Comparison of ENCODE assay signal across 12 cellular contexts in the genomic region with DNA sequence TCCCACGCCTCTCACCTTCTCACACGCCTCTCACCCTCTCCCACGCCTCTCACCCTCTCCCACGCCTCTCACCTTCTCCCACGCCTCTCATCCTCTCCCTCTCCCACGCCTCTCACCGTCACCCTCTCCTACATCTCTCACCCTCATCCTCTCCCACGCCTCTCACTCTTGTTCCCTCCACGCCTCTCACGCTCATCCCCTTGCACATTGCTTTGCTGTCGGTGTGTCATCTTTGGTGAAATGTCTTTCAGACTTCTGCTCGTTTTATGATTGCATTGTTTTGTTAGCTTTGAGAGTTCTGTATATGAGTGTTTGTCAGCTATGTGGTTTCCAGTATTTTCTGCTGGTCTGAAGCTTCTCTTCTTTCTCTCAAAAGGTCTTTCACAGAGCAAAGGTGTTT.
A peak's percentile ranks its signal among the peaks of the same experiment; 100 is the strongest.
DNase-seq lines count a peak whose midpoint lies in the region; ATAC-seq and TF ChIP-seq lines count a peak whose summit lies in the region.
"Had no signal": no experiment of that assay in that cellular context is flagged by ENCODE, and none has a peak within 500 bp of the region (broad histone marks: within the 10 kb centered on the region; RNA-seq: fewer than 3 reads in every experiment).

No MANE protein-coding gene starts in this region.

- no peaks in the 10 kb centered on the region for H3K27me3 Mint-ChIP-seq in CD4-positive, alpha-beta T cell
- H3K27me3 Mint-ChIP-seq in activated CD4-positive, alpha-beta T cell treated with anti-CD3 and anti-CD28 coated beads for 36 hours, result no peaks in the 10 kb centered on the region
- peaks cover 8% of the 10 kb centered on the region for H3K27me3 Mint-ChIP-seq in neural progenitor cell (ENCODE audit: insufficient read depth, low read depth)

- H3K9ac ChIP-seq in neural progenitor cell, result no peak overlapping the region
- no peak overlapping the region for H3K9ac ChIP-seq in SK-N-SH

- TF ChIP-seq CTCF in CD4-positive, alpha-beta T cell (IDR thresholded peaks at IDR 0.05), result no peak
- TF ChIP-seq CTCF in neural progenitor cell (IDR thresholded peaks at IDR 0.05) (no peak), SK-N-SH (IDR thresholded peaks at IDR 0.05) (no peak)

- TF ChIP-seq EP300 in SK-N-SH (IDR thresholded peaks at IDR 0.05; ENCODE audit: borderline replicate concordance in 1 of 2, low read depth in 1 of 2, low read length in 1 of 2), result no peak

- peaks cover 84% of the 10 kb centered on the region for H3K36me3 Mint-ChIP-seq in CD4-positive, alpha-beta T cell (ENCODE audit: low read depth)
- peaks cover 79% of the 10 kb centered on the region for H3K36me3 Mint-ChIP-seq in activated CD4-positive, alpha-beta T cell treated with anti-CD3 and anti-CD28 coated beads for 36 hours (ENCODE audit: low read depth)
- H3K36me3 Mint-ChIP-seq in neural progenitor cell, result peaks cover 46% of the 10 kb centered on the region

- CTCF ChIA-PET in CD4-positive, alpha-beta T cell (lab: Charles Lee), result no interaction called here
- CTCF ChIA-PET in activated CD4-positive, alpha-beta T cell treated with anti-CD3 and anti-CD28 coated beads for 36 hours (lab: Charles Lee), result interaction anchor here (0.6 to 1.4 kb wide), 5 partner anchors 21 to 118 kb away, joined by 3 to 7 read pairs (median 3); no protein-coding TSS in a partner anchor
- CTCF ChIA-PET in SK-N-SH (lab: Yijun Ruan, JAX), result no interaction called here

- peaks cover 7% of the 10 kb centered on the region for H3K9me3 ChIP-seq in CD4-positive, alpha-beta T cell (ENCODE audit: control insufficient read depth, low read length)
- H3K9me3 ChIP-seq in neural progenitor cell (ENCODE audit: low read depth) (no peaks in the 10 kb centered on the region), SK-N-SH (no peaks in the 10 kb centered on the region)

- peak overlapping the region; percentile 93 for H3K27ac Mint-ChIP-seq in CD4-positive, alpha-beta T cell
- H3K27ac Mint-ChIP-seq in activated CD4-positive, alpha-beta T cell treated with anti-CD3 and anti-CD28 coated beads for 36 hours, result peak overlapping the region; percentile 98
- H3K27ac Mint-ChIP-seq in neural progenitor cell, result peak overlapping the region; percentile 10

- H2AFZ ChIP-seq in neural progenitor cell (replicated peaks) (no peak overlapping the region), SK-N-SH (ENCODE audit: low read depth) (no peak overlapping the region)

- peak in 2 of 10 experiments; percentile 11 to 21 for DNase-seq in CD4-positive, alpha-beta T cell
- peak; percentile 70 for DNase-seq in activated CD4-positive, alpha-beta T cell treated with anti-CD3 and anti-CD28 coated beads for 36 hours
- DNase-seq in amniotic epithelial cell (ENCODE audit: low read depth) (peak; percentile 61), neural progenitor cell (ENCODE audit: low spot score) (no peak), SK-N-SH (no peak), NCI-H524 treated with DMSO at 0.1 percent for 48 hours (lab: John Stamatoyannopoulos, UW) (no peak), inferior parietal cortex (ENCODE audit: extremely low spot score) (no peak), sciatic nerve (ENCODE audit: low spot score) (no peak)
- DNase-seq: midbrain; NCI-H1694 treated with DMSO at 0.1 percent for 48 hours; NK-92 treated with Interleukin-12 subunit alpha and Interleukin-12 subunit beta, amount 100 ng/mL, for 24 hours; right cardiac atrium had no signal

- intact Hi-C loops in CD4-positive, alpha-beta T cell (cut with DNase I, micrococcal nuclease), result no loop called here
- intact Hi-C loops in activated CD4-positive, alpha-beta T cell treated with anti-CD3 and anti-CD28 coated beads for 36 hours (cut with DNase I, micrococcal nuclease), result no loop called here
- intact Hi-C loops in sciatic nerve (cut with DNase I), result no loop called here

- H3K27me3 ChIP-seq in CD4-positive, alpha-beta T cell (ENCODE audit: control insufficient read depth, insufficient read depth, low read length), result no peaks in the 10 kb centered on the region
- no peaks in the 10 kb centered on the region for H3K27me3 ChIP-seq in neural progenitor cell
- H3K27me3 ChIP-seq in SK-N-SH (ENCODE audit: insufficient read depth), result no peaks in the 10 kb centered on the region

- peaks cover 3% of the 10 kb centered on the region for H3K9me3 Mint-ChIP-seq in CD4-positive, alpha-beta T cell
- peaks cover 20% of the 10 kb centered on the region for H3K9me3 Mint-ChIP-seq in activated CD4-positive, alpha-beta T cell treated with anti-CD3 and anti-CD28 coated beads for 36 hours (ENCODE audit: low read depth)
- H3K9me3 Mint-ChIP-seq in neural progenitor cell, result peaks cover 19% of the 10 kb centered on the region

- H4K20me1 ChIP-seq in neural progenitor cell (ENCODE audit: low read depth), result peaks cover 4% of the 10 kb centered on the region
- H4K20me1 ChIP-seq in SK-N-SH (ENCODE audit: insufficient read depth), result peaks cover 19% of the 10 kb centered on the region

- ATAC-seq in CD4-positive, alpha-beta T cell (ENCODE audit: poor library complexity), result peak; percentile 24
- ATAC-seq in activated CD4-positive, alpha-beta T cell treated with anti-CD3 and anti-CD28 coated beads for 36 hours, result peak; percentile 81
- no peak for ATAC-seq in sciatic nerve
- ATAC-seq: right cardiac atrium had no signal

- H3F3A ChIP-seq in neural progenitor cell (ENCODE audit: low read depth) (peaks cover 25% of the 10 kb centered on the region), SK-N-SH (replicated peaks; ENCODE audit: insufficient read depth) (peaks cover 8% of the 10 kb centered on the region)

- H3K4me1 Mint-ChIP-seq in CD4-positive, alpha-beta T cell (ENCODE audit: low read depth), result peaks cover 47% of the 10 kb centered on the region
- H3K4me1 Mint-ChIP-seq in activated CD4-positive, alpha-beta T cell treated with anti-CD3 and anti-CD28 coated beads for 36 hours, result peaks cover 39% of the 10 kb centered on the region
- peaks cover 4% of the 10 kb centered on the region for H3K4me1 Mint-ChIP-seq in neural progenitor cell

- H3K36me3 ChIP-seq in neural progenitor cell (no peaks in the 10 kb centered on the region), SK-N-SH (replicated peaks in 1 of 2; ENCODE audit: control insufficient read depth in 1 of 2, insufficient read depth in 2 of 2, low read length in 1 of 2) (peaks cover 0 to 9% of the 10 kb centered on the region in 2 experiments)

- 97% methylated on average over 12 of the region's 12 CpGs for WGBS in SK-N-SH (ENCODE audit: low lambda C conversion rate)

- H3K4me2 ChIP-seq in neural progenitor cell (no peak overlapping the region), SK-N-SH (no peak overlapping the region)

- no peak for TF ChIP-seq RAD21 in SK-N-SH (IDR thresholded peaks at IDR 0.05; ENCODE audit: low read length)

- H3K4me3 ChIP-seq in neural progenitor cell (no peak overlapping the region), SK-N-SH (ENCODE audit: low read depth in 2 of 2, low read length in 1 of 2) (no peak overlapping the region)

- POLR2A ChIA-PET in CD4-positive, alpha-beta T cell (lab: Charles Lee), result interaction anchor here (0.7 kb wide), 1 partner anchor 91 kb away, joined by 3 read pairs; no protein-coding TSS in a partner anchor
- POLR2A ChIA-PET in activated CD4-positive, alpha-beta T cell treated with anti-CD3 and anti-CD28 coated beads for 36 hours (lab: Charles Lee), result interaction anchor here (0.6 kb wide), 4 partner anchors 39 to 1188 kb away, joined by 3 to 6 read pairs (median 3); no protein-coding TSS in a partner anchor
- POLR2A ChIA-PET in SK-N-SH (lab: Yijun Ruan, JAX), result no interaction called here

- peak overlapping the region; percentile 35 for H3K4me3 Mint-ChIP-seq in CD4-positive, alpha-beta T cell
- peak overlapping the region; percentile 48 for H3K4me3 Mint-ChIP-seq in activated CD4-positive, alpha-beta T cell treated with anti-CD3 and anti-CD28 coated beads for 36 hours
- H3K4me3 Mint-ChIP-seq in neural progenitor cell, result peak overlapping the region; percentile 6

- H3K27ac ChIP-seq in CD4-positive, alpha-beta T cell (ENCODE audit: low read depth, low read length), result no peak overlapping the region
- no peak overlapping the region for H3K27ac ChIP-seq in neural progenitor cell
- no peak overlapping the region for H3K27ac ChIP-seq in SK-N-SH (ENCODE audit: low read depth in 2 of 2, low read length in 1 of 2)

- H3K9me2 ChIP-seq in SK-N-SH, result no peaks in the 10 kb centered on the region

- H3K79me2 ChIP-seq in neural progenitor cell (ENCODE audit: low read depth) (peaks cover 46% of the 10 kb centered on the region), SK-N-SH (ENCODE audit: insufficient read depth) (peaks cover 44% of the 10 kb centered on the region)

- H3K4me1 ChIP-seq in neural progenitor cell (peaks cover 13% of the 10 kb centered on the region), SK-N-SH (ENCODE audit: control insufficient read depth in 1 of 2, insufficient read depth in 2 of 2, low read depth in 1 of 2, low read length in 1 of 2) (no peaks in the 10 kb centered on the region)

TF ChIP-seq in SK-N-SH, 30 proteins besides CTCF, POLR2A, EP300 and RAD21:
- no peak for TF ChIP-seq JUND (IDR thresholded peaks at IDR 0.05)
- TF ChIP-seq RXRA (IDR thresholded peaks at IDR 0.05; ENCODE audit: borderline replicate concordance, low read depth), result no peak
- TF ChIP-seq RFX5 (IDR thresholded peaks at IDR 0.05; ENCODE audit: low read length), result no peak
- TF ChIP-seq USF1 (IDR thresholded peaks at IDR 0.05; ENCODE audit: borderline replicate concordance, low read depth), result no peak
- TF ChIP-seq TAF1 (IDR thresholded peaks at IDR 0.05; ENCODE audit: borderline replicate concordance, low read depth, low read length), result no peak
- no peak for TF ChIP-seq FOXM1 (IDR thresholded peaks at IDR 0.05; ENCODE audit: low read depth)
- no peak for TF ChIP-seq GATA2 (CRISPR knock-in tag; IDR thresholded peaks at IDR 0.05)
- TF ChIP-seq MEF2A (IDR thresholded peaks at IDR 0.05; ENCODE audit: borderline replicate concordance, low read depth), result no peak

Comparison
In these comparisons a context has a peak if more than half of its experiments do, and no peak if none do; other contexts are left out.
1. DNase-seq: peak in activated CD4-positive, alpha-beta T cell treated with anti-CD3 and anti-CD28 coated beads for 36 hours (single experiment) and amniotic epithelial cell (single experiment); none in neural progenitor cell (single experiment), SK-N-SH (single experiment), NCI-H524 treated with DMSO at 0.1 percent for 48 hours (single experiment), inferior parietal cortex (single experiment) and sciatic nerve (single experiment).
2. H3K27ac Mint-ChIP-seq: peak in every context shown above with its lines; median percentile 98 in activated CD4-positive, alpha-beta T cell treated with anti-CD3 and anti-CD28 coated beads for 36 hours; 93 in CD4-positive, alpha-beta T cell; 10 in neural progenitor cell.
3. Peak in every context shown above with its lines, with median percentiles within 50 percentile points of each other: H3K4me3 Mint-ChIP-seq.